Comparison of ENCODE assay signal across 10 cellular contexts in the genomic region with DNA sequence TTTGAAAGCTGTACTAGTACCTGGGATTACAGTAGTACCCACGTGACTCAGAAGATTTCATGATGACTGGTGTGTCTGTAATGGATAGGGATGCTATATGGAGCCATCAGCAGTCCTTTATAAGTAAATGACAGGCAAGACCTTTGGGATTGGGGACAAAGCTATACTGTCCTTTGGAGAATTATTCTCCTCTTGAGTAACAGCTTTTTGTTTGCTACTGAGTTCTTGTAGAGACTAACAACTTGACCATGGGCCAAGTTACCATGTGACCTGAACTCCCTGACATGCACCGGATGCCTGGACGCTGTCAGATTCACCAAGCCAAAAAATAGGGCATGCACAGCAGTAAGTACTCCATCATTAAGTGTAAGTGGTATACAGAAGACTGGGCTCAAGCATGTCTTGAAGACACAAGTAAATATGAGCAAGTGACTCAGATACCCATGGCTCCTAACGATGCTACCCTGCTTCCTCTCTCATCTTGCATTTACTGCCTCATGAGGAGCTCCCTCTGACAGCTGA. TPM values are rescaled to one million over a fixed set of nuclear protein-coding genes. Genes with fewer than 3 reads are reported as not detected.
DNase-seq lines count a peak whose midpoint lies in the region; ATAC-seq, FAIRE-seq and TF ChIP-seq lines count a peak whose summit lies in the region.
"Had no signal": no experiment of that assay in that cellular context is flagged by ENCODE, and none has a peak within 500 bp of the region (broad histone marks: within the 10 kb centered on the region; RNA-seq: fewer than 3 reads in every experiment).

No MANE protein-coding gene starts in this region.

- peak; percentile 23 to 37; a peak in 3 of 6 replicates for ATAC-seq in A549
- peak in 2 of 3 donors; percentile 34 to 45 for ATAC-seq in natural killer cell
- no peak for ATAC-seq in GM21717 (IDR thresholded peaks at IDR 0.05; ENCODE audit: unreplicated experiment)
- ATAC-seq in HG03354 (IDR thresholded peaks at IDR 0.05; ENCODE audit: poor library complexity, severe bottlenecking, unreplicated experiment): no peak
- ATAC-seq in GM21526 (IDR thresholded peaks at IDR 0.05; ENCODE audit: low FRiP score, unreplicated experiment): no peak

- no peak overlapping the region for H3K4me3 Mint-ChIP-seq in natural killer cell

- no peaks in the 10 kb centered on the region for H3K36me3 Mint-ChIP-seq in natural killer cell

- intact Hi-C loops in natural killer cell (cut with micrococcal nuclease): no loop called here

- no peak for TF ChIP-seq POLR2A in A549 (IDR thresholded peaks at IDR 0.05; ENCODE audit: low read length)

- WGBS in A549 (ENCODE audit: missing lambda C conversion rate): 85% methylated on average over 4 of the region's 4 CpGs

- peaks cover 51 to 52% of the 10 kb centered on the region in 2 donors for H3K4me1 Mint-ChIP-seq in natural killer cell

- H3K27me3 Mint-ChIP-seq in natural killer cell (ENCODE audit: low read depth in 2 of 2): no peaks in the 10 kb centered on the region

- no peak for FAIRE-seq in A549 (lab: Jason Lieb, UNC)

- POLR2A ChIA-PET in A549 (lab: Yijun Ruan, JAX): interaction anchor here (0.5 to 1.6 kb wide), 3 partner anchors 13 to 115 kb away, joined by 4 to 5 read pairs (median 4); a partner anchor contains a TSS

- no peak for TF ChIP-seq EP300 in A549 (IDR thresholded peaks at IDR 0.05)

- H3K4me3 ChIP-seq in A549 (no peak overlapping the region), fibroblast of villous mesenchyme (ENCODE audit: low read depth, low read length) (no peak overlapping the region)

- TF ChIP-seq RAD21 in A549 (conservative IDR thresholded peaks at IDR 0.05 in 1 of 2, IDR thresholded peaks at IDR 0.05 in 1 of 2): no peak

- no peak for DNase-seq in A549 (ENCODE audit: low read depth in 1 of 2, low spot score in 1 of 2)
- peak; percentile 41 for DNase-seq in RPMI7951 (ENCODE audit: low read depth)
- DNase-seq in fibroblast of villous mesenchyme (ENCODE audit: low read depth): peak; percentile 85
- no peak for DNase-seq in natural killer cell
- DNase-seq in KBM-7: no peak
- DNase-seq: NCI-H1092 treated with DMSO at 0.1 percent for 48 hours; stimulated activated CD4-positive, alpha-beta T cell treated with anti-CD3 and anti-CD28 coated beads, Interleukin-12 subunit alpha, Interleukin-12 subunit beta, amount 100 ng/mL, for 4 hours had no signal

- no peak overlapping the region for H3K4me2 ChIP-seq in A549

- no peaks in the 10 kb centered on the region for H3K9me3 ChIP-seq in A549

- no peaks in the 10 kb centered on the region for H3K9me3 Mint-ChIP-seq in natural killer cell

- in situ Hi-C loops in KBM-7 (cut with MboI; ENCODE audit: low pct_unique_long_range_greater_than_20kb, low sequenced_read_pairs): no loop called here

- H3K27ac ChIP-seq in A549: no peak overlapping the region

- CTCF ChIA-PET in A549 (lab: Yijun Ruan, JAX): interaction anchor here (0.9 to 3.8 kb wide), 5 partner anchors 45 to 341 kb away, joined by 4 to 23 read pairs (median 6); a partner anchor contains a TSS

- H3K4me1 ChIP-seq in A549: peaks cover 24% of the 10 kb centered on the region

- TF ChIP-seq CTCF in A549 (IDR thresholded peaks at IDR 0.05) (no peak), fibroblast of villous mesenchyme (IDR thresholded peaks at IDR 0.05; ENCODE audit: insufficient read depth, low read depth, low read length) (no peak), natural killer cell (IDR thresholded peaks at IDR 0.05) (no peak)

- peak overlapping the region; percentile 53 to 66 for H3K27ac Mint-ChIP-seq in natural killer cell

TF ChIP-seq in A549, 52 proteins besides CTCF, POLR2A, EP300 and RAD21:
- TF ChIP-seq BHLHE40 (IDR thresholded peaks at IDR 0.05; ENCODE audit: low read depth, low read length) (no peak), CHD2 (IDR thresholded peaks at IDR 0.05; ENCODE audit: low read length, partially characterized antibody) (no peak), ZNF302 (CRISPR knock-in tag; IDR thresholded peaks at IDR 0.05) (no peak), CBX2 (IDR thresholded peaks at IDR 0.05; ENCODE audit: borderline replicate concordance, low read depth) (no peak), HEYL (CRISPR knock-in tag; IDR thresholded peaks at IDR 0.05) (no peak), JUN (IDR thresholded peaks at IDR 0.05) (no peak), CHD4 (IDR thresholded peaks at IDR 0.05; ENCODE audit: borderline replicate concordance) (no peak), SMC3 (IDR thresholded peaks at IDR 0.05) (no peak), MYC (IDR thresholded peaks at IDR 0.05; ENCODE audit: borderline replicate concordance, low read length) (no peak), ZSCAN20 (CRISPR knock-in tag; IDR thresholded peaks at IDR 0.05) (no peak), RCOR1 (IDR thresholded peaks at IDR 0.05; ENCODE audit: low read depth, low read length) (no peak)
- TF ChIP-seq, protein P1, sequence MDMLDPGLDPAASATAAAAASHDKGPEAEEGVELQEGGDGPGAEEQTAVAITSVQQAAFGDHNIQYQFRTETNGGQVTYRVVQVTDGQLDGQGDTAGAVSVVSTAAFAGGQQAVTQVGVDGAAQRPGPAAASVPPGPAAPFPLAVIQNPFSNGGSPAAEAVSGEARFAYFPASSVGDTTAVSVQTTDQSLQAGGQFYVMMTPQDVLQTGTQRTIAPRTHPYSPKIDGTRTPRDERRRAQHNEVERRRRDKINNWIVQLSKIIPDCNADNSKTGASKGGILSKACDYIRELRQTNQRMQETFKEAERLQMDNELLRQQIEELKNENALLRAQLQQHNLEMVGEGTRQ (IDR thresholded peaks at IDR 0.05): no peak
- TF ChIP-seq, protein P2, sequence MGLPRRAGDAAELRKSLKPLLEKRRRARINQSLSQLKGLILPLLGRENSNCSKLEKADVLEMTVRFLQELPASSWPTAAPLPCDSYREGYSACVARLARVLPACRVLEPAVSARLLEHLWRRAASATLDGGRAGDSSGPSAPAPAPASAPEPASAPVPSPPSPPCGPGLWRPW (IDR thresholded peaks at IDR 0.05): no peak

RNA-seq across cellular contexts. Expression of a gene that starts 12.9 kb away (rescaled TPM):
- polyA plus RNA-seq in A549 (2011; rRNA removed) (237 and 490 TPM in 2 replicates), A549 (2017; fragmentation: RNase III; extraction: RNeasy Plus Mini Kit Qiagen cat#74134 plus additional on column Dnase treatment) (369 to 396 TPM (median 380 TPM) in 3 replicates)
- polyA plus RNA-seq in A549 (2012; cell fraction: cytosol; rRNA removed): 127 and 147 TPM in 2 replicates
- polyA plus RNA-seq in A549 (2012; cell fraction: nucleus; rRNA removed): 50.4 and 80.1 TPM in 2 replicates
- polyA minus RNA-seq in A549 (2011; rRNA and poly(A)+ RNA removed): 88.6 and 117 TPM in 2 replicates
- 257 and 259 TPM in 2 replicates for total RNA-seq in RPMI7951 (2014; rRNA removed; shearing (Covaris generic))
- total RNA-seq in fibroblast of villous mesenchyme (170 and 225 TPM in 2 replicates), natural killer cell (10 to 100 TPM; 78.7 to 89.3 (median 81.8) TPM)

RNA-seq across cellular contexts. Expression of a gene that starts 45.0 kb away (rescaled TPM):
- polyA plus RNA-seq in A549 (2011; rRNA removed) (10.1 and 16.1 TPM in 2 replicates), A549 (2017; fragmentation: RNase III; extraction: RNeasy Plus Mini Kit Qiagen cat#74134 plus additional on column Dnase treatment) (13.2 to 22.4 TPM (median 18.5 TPM) in 3 replicates)
- polyA plus RNA-seq in A549 (2012; cell fraction: cytosol; rRNA removed): 11.1 and 15.9 TPM in 2 replicates
- 9.6 and 10.3 TPM in 2 replicates for polyA plus RNA-seq in A549 (2012; cell fraction: nucleus; rRNA removed)
- polyA minus RNA-seq in A549 (2011; rRNA and poly(A)+ RNA removed): 3.5 and 5.7 TPM in 2 replicates
- total RNA-seq in RPMI7951 (2014; rRNA removed; shearing (Covaris generic)): 29.2 and 36.2 TPM in 2 replicates
- total RNA-seq in fibroblast of villous mesenchyme (1.7 and 1.9 TPM in 2 replicates), natural killer cell (1 to 10 TPM; 3.8 to 6.4 (median 5.1) TPM)

RNA-seq across cellular contexts. Expression of a gene that starts 45.4 kb away (rescaled TPM):
- polyA plus RNA-seq in A549 (2011; rRNA removed) (12.4 and 15.6 TPM in 2 replicates), A549 (2017; fragmentation: RNase III; extraction: RNeasy Plus Mini Kit Qiagen cat#74134 plus additional on column Dnase treatment) (12.9 to 14.3 TPM (median 13.9 TPM) in 3 replicates)
- 14.5 and 20.8 TPM in 2 replicates for polyA plus RNA-seq in A549 (2012; cell fraction: cytosol; rRNA removed)
- 29.2 and 40.6 TPM in 2 replicates for polyA plus RNA-seq in A549 (2012; cell fraction: nucleus; rRNA removed)
- polyA minus RNA-seq in A549 (2011; rRNA and poly(A)+ RNA removed): 25.7 and 27.9 TPM in 2 replicates
- total RNA-seq in RPMI7951 (2014; rRNA removed; shearing (Covaris generic)): 6.4 and 7.4 TPM in 2 replicates
- total RNA-seq in fibroblast of villous mesenchyme (9.7 and 11.2 TPM in 2 replicates), natural killer cell (10 to 100 TPM; 38.0 to 43.8 (median 39.1) TPM)

RNA-seq across cellular contexts. Expression of a gene that starts 48.9 kb away (rescaled TPM):
- polyA plus RNA-seq in A549 (2011; rRNA removed): 44.7 and 45.9 TPM in 2 replicates
- 38.4 and 38.6 TPM in 2 replicates for polyA plus RNA-seq in A549 (2012; cell fraction: cytosol; rRNA removed)
- polyA plus RNA-seq in A549 (2012; cell fraction: nucleus; rRNA removed): 67.9 and 79.4 TPM in 2 replicates
- polyA plus RNA-seq in A549 (2017; fragmentation: RNase III; extraction: RNeasy Plus Mini Kit Qiagen cat#74134 plus additional on column Dnase treatment): 41.0 to 46.1 TPM (median 45.3 TPM) in 3 replicates
- polyA minus RNA-seq in A549 (2011; rRNA and poly(A)+ RNA removed): 44.1 and 52.4 TPM in 2 replicates
- 29.7 and 32.7 TPM in 2 replicates for total RNA-seq in RPMI7951 (2014; rRNA removed; shearing (Covaris generic))
- 37.0 and 47.5 TPM in 2 replicates for total RNA-seq in fibroblast of villous mesenchyme
- total RNA-seq in natural killer cell: 10 to 100 TPM; 19.2 to 26.7 (median 19.7) TPM

Comparison
In these comparisons a context has a peak if more than half of its experiments do, and no peak if none do; other contexts are left out.
1. ATAC-seq: peak in A549 (2 of 2) and natural killer cell (2 of 3); none in GM21717 (single experiment), HG03354 (single experiment) and GM21526 (single experiment).
2. DNase-seq: peak in RPMI7951 (single experiment) and fibroblast of villous mesenchyme (single experiment); none in A549 (0 of 2), natural killer cell (single experiment) and KBM-7 (single experiment).